In genomic region chr16:69725480-69726312, GRCh38 we compare ENCODE assay signal across 8 cellular contexts. TPM values are rescaled to one million over a fixed set of nuclear protein-coding genes. Genes with fewer than 3 reads are reported as not detected.
A peak's percentile ranks its signal among the peaks of the same experiment; 100 is the strongest.
DNase-seq lines count a peak whose midpoint lies in the region; ATAC-seq lines count a peak whose summit lies in the region.

No MANE protein-coding gene starts in this region.

- no peak for ATAC-seq in stimulated activated memory B cell treated with anti-CD40 and anti-IgM and Interleukin-4, amounts not matched to agents 10 μg/mL and 1 μg/mL and 100 μg/mL, for 72 hours
- ATAC-seq in GM21825 (IDR thresholded peaks at IDR 0.05; ENCODE audit: unreplicated experiment) (no peak), HG02610 (IDR thresholded peaks at IDR 0.05; ENCODE audit: unreplicated experiment) (no peak)

- H3K4me1 ChIP-seq in iPS DF 6.9 (ENCODE audit: control insufficient read depth, insufficient read depth, low read length) = peaks cover 1% of the 10 kb centered on the region; the same call in 1 of the 2 replicates

- H3K4me3 Mint-ChIP-seq in activated CD4-positive, alpha-beta memory T cell treated with anti-CD3 and anti-CD28 coated beads for 36 hours = peak overlapping the region; percentile 87
- H3K4me3 Mint-ChIP-seq in stimulated activated memory B cell treated with anti-CD40 and anti-IgM and Interleukin-4, amounts not matched to agents 10 μg/mL and 1 μg/mL and 100 μg/mL, for 72 hours = peak overlapping the region; percentile 92

- peak overlapping the region; percentile 36; the same call in 1 of the 2 replicates for H3K4me3 ChIP-seq in iPS DF 6.9 (ENCODE audit: low read length)

- DNase-seq in HT-29 (ENCODE audit: low spot score) (peak; percentile 42), iPS DF 6.9 (ENCODE audit: low read depth, low spot score) (no peak), HuH-7.5 (ENCODE audit: low spot score) (no peak), LoVo (ENCODE audit: low spot score) (no peak)
- DNase-seq in activated CD4-positive, alpha-beta memory T cell treated with anti-CD3 and anti-CD28 coated beads for 36 hours = no peak

- H3K27ac Mint-ChIP-seq in activated CD4-positive, alpha-beta memory T cell treated with anti-CD3 and anti-CD28 coated beads for 36 hours = peak overlapping the region; percentile 86
- H3K27ac Mint-ChIP-seq in stimulated activated memory B cell treated with anti-CD40 and anti-IgM and Interleukin-4, amounts not matched to agents 10 μg/mL and 1 μg/mL and 100 μg/mL, for 72 hours = peak overlapping the region; percentile 91

- no peaks in the 10 kb centered on the region for H3K36me3 Mint-ChIP-seq in activated CD4-positive, alpha-beta memory T cell treated with anti-CD3 and anti-CD28 coated beads for 36 hours
- peaks cover 6% of the 10 kb centered on the region for H3K36me3 Mint-ChIP-seq in stimulated activated memory B cell treated with anti-CD40 and anti-IgM and Interleukin-4, amounts not matched to agents 10 μg/mL and 1 μg/mL and 100 μg/mL, for 72 hours

- no peaks in the 10 kb centered on the region for H3K9me3 Mint-ChIP-seq in activated CD4-positive, alpha-beta memory T cell treated with anti-CD3 and anti-CD28 coated beads for 36 hours
- H3K9me3 Mint-ChIP-seq in stimulated activated memory B cell treated with anti-CD40 and anti-IgM and Interleukin-4, amounts not matched to agents 10 μg/mL and 1 μg/mL and 100 μg/mL, for 72 hours = no peaks in the 10 kb centered on the region

- no peaks in the 10 kb centered on the region for H3K27me3 Mint-ChIP-seq in activated CD4-positive, alpha-beta memory T cell treated with anti-CD3 and anti-CD28 coated beads for 36 hours
- H3K27me3 Mint-ChIP-seq in stimulated activated memory B cell treated with anti-CD40 and anti-IgM and Interleukin-4, amounts not matched to agents 10 μg/mL and 1 μg/mL and 100 μg/mL, for 72 hours = no peaks in the 10 kb centered on the region

- CTCF ChIA-PET in activated CD4-positive, alpha-beta memory T cell treated with anti-CD3 and anti-CD28 coated beads for 36 hours (lab: Charles Lee) = interaction anchor here (0.6 to 6.5 kb wide), 3 partner anchors 28 to 597 kb away, joined by 3 to 54 read pairs (median 3); partner anchors contain the start of gene NOB1

- no CpG with 5 or more reads among the region's 32 CpGs for WGBS in iPS DF 6.9 (ENCODE audit: insufficient coverage, insufficient read length)

- H3K4me1 Mint-ChIP-seq in activated CD4-positive, alpha-beta memory T cell treated with anti-CD3 and anti-CD28 coated beads for 36 hours (ENCODE audit: low read depth) = peaks cover 17% of the 10 kb centered on the region
- peaks cover 19% of the 10 kb centered on the region for H3K4me1 Mint-ChIP-seq in stimulated activated memory B cell treated with anti-CD40 and anti-IgM and Interleukin-4, amounts not matched to agents 10 μg/mL and 1 μg/mL and 100 μg/mL, for 72 hours

- H3K36me3 ChIP-seq in iPS DF 6.9 (ENCODE audit: control insufficient read depth, insufficient read depth, low read length) = no peaks in the 10 kb centered on the region

- intact Hi-C loops in activated CD4-positive, alpha-beta memory T cell treated with anti-CD3 and anti-CD28 coated beads for 36 hours (cut with micrococcal nuclease) = loop anchor here (1.0 kb wide), 4 partner anchors 16 to 301 kb away; partner anchors contain the start of genes CYB5B and NOB1

- no peak overlapping the region for H3K27ac ChIP-seq in iPS DF 6.9 (ENCODE audit: low read length)

- no peaks in the 10 kb centered on the region for H3K27me3 ChIP-seq in iPS DF 6.9 (ENCODE audit: control insufficient read depth, insufficient read depth, low read length)

- POLR2A ChIA-PET in activated CD4-positive, alpha-beta memory T cell treated with anti-CD3 and anti-CD28 coated beads for 36 hours (lab: Charles Lee) = interaction anchor here (0.6 to 2.3 kb wide), 4 partner anchors 12 to 330 kb away, joined by 3 to 15 read pairs (median 5); partner anchors contain the start of gene NOB1

- no peaks in the 10 kb centered on the region for H3K9me3 ChIP-seq in iPS DF 6.9 (ENCODE audit: control insufficient read depth, insufficient read depth, low read length)

RNA-seq across cellular contexts. Expression of gene NQO1, which starts 0.7 kb away (rescaled TPM):
- total RNA-seq in HT-29 (2014; rRNA removed; shearing (Covaris generic)) = 560 and 591 TPM in 2 replicates
- total RNA-seq in activated CD4-positive, alpha-beta memory T cell treated with anti-CD3 and anti-CD28 coated beads for 36 hours = 10 to 100 TPM; 14.9 to 18.2 TPM

RNA-seq across cellular contexts. Expression of gene NOB1, which starts 29.0 kb away (rescaled TPM):
- total RNA-seq in HT-29 (2014; rRNA removed; shearing (Covaris generic)) = 37.2 and 39.7 TPM in 2 replicates
- 10 to 100 TPM; 92.4 to 95.2 TPM for total RNA-seq in activated CD4-positive, alpha-beta memory T cell treated with anti-CD3 and anti-CD28 coated beads for 36 hours

RNA-seq across cellular contexts. Expression of gene WWP2, which starts 36.4 kb away (rescaled TPM):
- 38.1 and 40.1 TPM in 2 replicates for total RNA-seq in HT-29 (2014; rRNA removed; shearing (Covaris generic))
- 10 to 100 TPM; 35.8 to 39.5 TPM for total RNA-seq in activated CD4-positive, alpha-beta memory T cell treated with anti-CD3 and anti-CD28 coated beads for 36 hours

Comparison
In these comparisons a context has a peak if more than half of its experiments do, and no peak if none do; other contexts are left out.
1. RNA of gene NQO1, which starts 0.7 kb away (total RNA-seq): 560 to 591 TPM in HT-29; 14.9 to 18.2 TPM in activated CD4-positive, alpha-beta memory T cell treated with anti-CD3 and anti-CD28 coated beads for 36 hours; every median in the first group is over 10 times any median in the second.